ENCODE assay signal across 9 cellular contexts in genomic region chr14:104137297-104138097, GRCh38. TPM values are rescaled to one million over a fixed set of nuclear protein-coding genes. Genes with fewer than 3 reads are reported as not detected.
DNase-seq lines count a peak whose midpoint lies in the region; ATAC-seq, FAIRE-seq and TF ChIP-seq lines count a peak whose summit lies in the region.
"Had no signal": no experiment of that assay in that cellular context is flagged by ENCODE, and none has a peak within 500 bp of the region (broad histone marks: within the 10 kb centered on the region; RNA-seq: fewer than 3 reads in every experiment).

No MANE protein-coding gene starts in this region.

- no peak for TF ChIP-seq POLR2A in K562 (conservative IDR thresholded peaks at IDR 0.05)

- intact Hi-C loops in K562 (cut with micrococcal nuclease), result no loop called here

- H4K20me1 ChIP-seq in Karpas-422 (ENCODE audit: insufficient read depth, low read depth, low read length) (0 out of 2 replicates have a peak, but pooled peaks cover 10% of the 10 kb centered on the region), K562 (replicated peaks; ENCODE audit: control insufficient read depth, insufficient read depth, low read length) (no peaks in the 10 kb centered on the region)

- H3K4me3 ChIP-seq in Karpas-422 (ENCODE audit: low read length) (no peak overlapping the region), K562 (no peak overlapping the region), iPS-18a (ENCODE audit: low read length) (peak overlapping the region; percentile 78), small intestine (ENCODE audit: low read depth in 1 of 2, low read length in 2 of 2) (peak overlapping the region in 1 of 2 donors; percentile 38)

- POLR2A ChIA-PET in K562 (lab: Yijun Ruan, JAX), result no interaction called here

- TF ChIP-seq EP300 in K562 (IDR thresholded peaks at IDR 0.05; ENCODE audit: low read length), result no peak

- DNase-seq in DMS153 (lab: John Stamatoyannopoulos, UW) (peak; percentile 16), Karpas-422 (peak; percentile 84), T-helper 9 cell (peak; percentile 58), K562 (ENCODE audit: extremely low read depth in 1 of 4, low spot score in 3 of 4) (peak in 3 of 4 experiments; percentile 32 to 55 (median 53)), small intestine (peak; percentile 40)

- H3K27me3 ChIP-seq in Karpas-422 (ENCODE audit: low read length) (no peaks in the 10 kb centered on the region), K562 (ENCODE audit: control insufficient read depth in 2 of 2, insufficient read depth in 2 of 2, low read length in 2 of 2) (no peaks in the 10 kb centered on the region; a peak in 1 of 5 replicates), iPS-18a (ENCODE audit: control insufficient read depth, insufficient read depth, low read length) (peaks cover 33% of the 10 kb centered on the region), small intestine (ENCODE audit: control insufficient read depth in 2 of 2, insufficient read depth in 2 of 2, low read length in 2 of 2) (peaks cover 30 to 46% of the 10 kb centered on the region in 2 donors)

- H3K36me3 ChIP-seq in Karpas-422 (ENCODE audit: insufficient read depth, low read length) (no peaks in the 10 kb centered on the region), K562 (ENCODE audit: control insufficient read depth, insufficient read depth, low read length) (no peaks in the 10 kb centered on the region), iPS-18a (ENCODE audit: control insufficient read depth, low read depth, low read length) (no peaks in the 10 kb centered on the region), small intestine (ENCODE audit: control insufficient read depth in 2 of 2, insufficient read depth in 2 of 2, low read length in 2 of 2) (no peaks in the 10 kb centered on the region)

- CTCF ChIA-PET in K562 (lab: Yijun Ruan, JAX; ENCODE audit: low intra/inter-chr PET ratio), result interaction anchor here (0.7 kb wide), 1 partner anchor 14 kb away, joined by 3 read pairs; no protein-coding TSS in a partner anchor

- ATAC-seq in K562, result peak; percentile 79
- no peak for ATAC-seq in HG02610 (IDR thresholded peaks at IDR 0.05; ENCODE audit: unreplicated experiment)
- no peak for ATAC-seq in HG02973 (IDR thresholded peaks at IDR 0.05; ENCODE audit: unreplicated experiment)

- TF ChIP-seq RAD21 in K562 (CRISPR knock-in tag; conservative IDR thresholded peaks at IDR 0.05 in 1 of 2, IDR thresholded peaks at IDR 0.05 in 1 of 2), result peak; percentile 51 to 64

- H3K4me2 ChIP-seq in Karpas-422 (ENCODE audit: low read depth, low read length, poor library complexity, severe bottlenecking) (no peak overlapping the region), K562 (ENCODE audit: insufficient read depth, low read length) (no peak overlapping the region)

- H3K9me2 ChIP-seq in Karpas-422 (replicated peaks; ENCODE audit: insufficient read depth, low read length), result no peaks in the 10 kb centered on the region

- no peak overlapping the region for H3K9ac ChIP-seq in Karpas-422 (ENCODE audit: low read length)
- no peak overlapping the region for H3K9ac ChIP-seq in K562 (ENCODE audit: insufficient read depth in 1 of 2, low read depth in 2 of 2, low read length in 2 of 2)
- no peak overlapping the region for H3K9ac ChIP-seq in iPS-18a (ENCODE audit: low read length)

- no peaks in the 10 kb centered on the region for H3K9me1 ChIP-seq in K562 (ENCODE audit: control insufficient read depth, insufficient read depth, low read length)

- BruUV-seq in K562 (replicated peaks; lab: Mats Ljungman, UMichigan), result no TSS peak

- FAIRE-seq in K562 (lab: Jason Lieb, UNC) (no peak), small intestine (lab: Jason Lieb, UNC) (no peak)

- H3K79me2 ChIP-seq in Karpas-422 (ENCODE audit: low read length), result no peaks in the 10 kb centered on the region
- no peaks in the 10 kb centered on the region for H3K79me2 ChIP-seq in K562 (ENCODE audit: control insufficient read depth, insufficient read depth, low read length)

- H3K9me3 ChIP-seq in Karpas-422 (ENCODE audit: low read length) (no peaks in the 10 kb centered on the region), K562 (replicated peaks; ENCODE audit: control insufficient read depth, insufficient read depth, low read depth, low read length) (no peaks in the 10 kb centered on the region), iPS-18a (ENCODE audit: control insufficient read depth, low read depth, low read length) (no peaks in the 10 kb centered on the region), small intestine (ENCODE audit: control insufficient read depth, low read depth) (no peaks in the 10 kb centered on the region)

- no peaks in the 10 kb centered on the region for H3K4me1 ChIP-seq in Karpas-422 (ENCODE audit: low read length)
- H3K4me1 ChIP-seq in K562 (replicated peaks in 1 of 2; ENCODE audit: control insufficient read depth in 2 of 2, insufficient read depth in 2 of 2, low read length in 2 of 2), result 0 out of 5 replicates have a peak, but pooled peaks cover 0 to 7% of the 10 kb centered on the region in 2 experiments
- H3K4me1 ChIP-seq in iPS-18a (ENCODE audit: control insufficient read depth, low read depth, low read length), result peaks cover 26% of the 10 kb centered on the region
- peaks cover 0 to 3% of the 10 kb centered on the region in 2 donors for H3K4me1 ChIP-seq in small intestine (ENCODE audit: control insufficient read depth in 2 of 2, insufficient read depth in 1 of 2, low read depth in 1 of 2, low read length in 1 of 2)

- in situ Hi-C loops in K562 (cut with MboI), result no loop called here

- no peak overlapping the region for H3K27ac ChIP-seq in Karpas-422 (ENCODE audit: low read length)
- H3K27ac ChIP-seq in K562 (ENCODE audit: extremely low read depth, low read depth, low read length), result no peak overlapping the region
- no peak overlapping the region for H3K27ac ChIP-seq in iPS-18a (ENCODE audit: low read length)
- no peak overlapping the region for H3K27ac ChIP-seq in small intestine (ENCODE audit: low read depth in 1 of 2, low read length in 1 of 2)

- TF ChIP-seq CTCF in K562 (IDR thresholded peaks at IDR 0.05 in 2 of 3, conservative IDR thresholded peaks at IDR 0.05 in 1 of 3; ENCODE audit: insufficient read depth in 2 of 3, low read depth in 1 of 3, low read length in 3 of 3), result peak; percentile 31 to 66 (median 48); a peak in 4 of 6 replicates

- H2AFZ ChIP-seq in Karpas-422 (ENCODE audit: low read length) (no peak overlapping the region), K562 (ENCODE audit: low read depth, low read length) (no peak overlapping the region)

- 31% methylated on average over 30 of the region's 88 CpGs for WGBS in K562 (ENCODE audit: insufficient coverage, low coverage, missing lambda C conversion rate)
- 1 to 2% (median 1%) methylated on average over 64 to 88 of the region's 88 CpGs for WGBS in small intestine, 3 donors

TF ChIP-seq in K562, 482 proteins besides CTCF, POLR2A, EP300 and RAD21 (continues in another document):
- TF ChIP-seq SMC3 (conservative IDR thresholded peaks at IDR 0.05; ENCODE audit: insufficient read depth, low read depth, low read length), result 0 out of 2 replicates have a peak, but pooled peaks have one; percentile 30
- TF ChIP-seq STAG1 (CRISPR knock-in tag; IDR thresholded peaks at IDR 0.05; ENCODE audit: borderline replicate concordance), result peak; percentile 48; the same call in 1 of the 2 replicates
- no peak for TF ChIP-seq C11orf30 (IDR thresholded peaks at IDR 0.05; ENCODE audit: low read depth)
- 0 out of 2 replicates have a peak, but pooled peaks have one; percentile 14 for TF ChIP-seq EGR1 (conservative IDR thresholded peaks at IDR 0.05)
- no peak for TF ChIP-seq CREBBP (IDR thresholded peaks at IDR 0.05; ENCODE audit: low read depth, low read length)
- no peak for TF ChIP-seq CHCHD3 (CRISPR knock-in tag; IDR thresholded peaks at IDR 0.05)

RNA-seq across cellular contexts. Expression of gene KIF26A, which starts 0.9 kb away (rescaled TPM):
- total RNA-seq in Karpas-422 (2014; rRNA removed; shearing (Covaris generic); ENCODE audit: low replicate concordance), result not detected in 2 replicates
- not detected in 2 replicates for total RNA-seq in K562 (2011; cell fraction: chromatin; rRNA removed; ENCODE audit: low replicate concordance)
- not detected in 2 replicates for total RNA-seq in K562 (2011; cell fraction: nucleolus; rRNA removed)
- not detected in 2 replicates for total RNA-seq in K562 (2011; cell fraction: nucleoplasm; rRNA removed)
- total RNA-seq in K562 (2014; rRNA removed) (not detected in 2 replicates), K562 (2014; rRNA removed; fragmentation: Illumina TruSeq; extraction: Trizol) (not detected in 2 replicates), K562 (2015; rRNA removed; fragmentation: Illumina TruSeq; extraction: Trizol) (not detected in 2 replicates), K562 (2021) (0.02 and 0.04 TPM in 2 replicates)
- polyA plus RNA-seq in K562 (2011; rRNA removed) (not detected in 2 replicates), K562 (2014; fragmentation: Illumina TruSeq; extraction: Trizol) (not detected in 2 replicates), K562 (2014; fragmentation: Nextera tagmentation; extraction: Ambion mirVana) (not detected), K562 (2014; rRNA removed) (not detected in 2 replicates), small intestine (1 to 10 TPM in 1 of 3 donors, under 1 TPM in 1, not detected in 1; 0.27 to 4.8 TPM)
- 0.01 TPM in 1 of 2 replicates, not detected in the other for polyA plus RNA-seq in K562 (2011; cell fraction: cytosol; rRNA removed)
- polyA plus RNA-seq in K562 (2011; cell fraction: nucleus; rRNA removed), result not detected in 2 replicates
- not detected in 2 replicates for polyA plus RNA-seq in K562 (2012)
- polyA minus RNA-seq in K562 (2011; rRNA and poly(A)+ RNA removed), result not detected in 2 replicates
- 0.19 and 0.27 TPM in 2 replicates for polyA minus RNA-seq in K562 (2011; cell fraction: cytosol; rRNA and poly(A)+ RNA removed)
- under 0.01 TPM in 2 replicates for polyA minus RNA-seq in K562 (2011; cell fraction: nucleus; rRNA and poly(A)+ RNA removed)

RNA-seq across cellular contexts. Expression of gene ASPG, which starts 52.0 kb away (rescaled TPM):
- not detected in 2 replicates for total RNA-seq in Karpas-422 (2014; rRNA removed; shearing (Covaris generic); ENCODE audit: low replicate concordance)
- total RNA-seq in K562 (2011; cell fraction: chromatin; rRNA removed; ENCODE audit: low replicate concordance), result not detected in 2 replicates
- not detected in 2 replicates for total RNA-seq in K562 (2011; cell fraction: nucleolus; rRNA removed)
- total RNA-seq in K562 (2011; cell fraction: nucleoplasm; rRNA removed), result not detected in 2 replicates
- total RNA-seq in K562 (2014; rRNA removed) (not detected in 2 replicates), K562 (2014; rRNA removed; fragmentation: Illumina TruSeq; extraction: Trizol) (not detected in 2 replicates), K562 (2015; rRNA removed; fragmentation: Illumina TruSeq; extraction: Trizol) (not detected in 2 replicates), K562 (2021) (0.18 TPM in 1 of 2 replicates, not detected in the other)
- polyA plus RNA-seq in K562 (2011; rRNA removed) (not detected in 2 replicates), K562 (2014; fragmentation: Illumina TruSeq; extraction: Trizol) (not detected in 2 replicates), K562 (2014; fragmentation: Nextera tagmentation; extraction: Ambion mirVana) (not detected), K562 (2014; rRNA removed) (not detected in 2 replicates), small intestine (1 to 10 TPM in 2 of 3 donors, under 1 TPM in 1; 0.43 to 2.7 (median 1.9) TPM)
- polyA plus RNA-seq in K562 (2011; cell fraction: cytosol; rRNA removed), result not detected in 2 replicates
- not detected in 2 replicates for polyA plus RNA-seq in K562 (2011; cell fraction: nucleus; rRNA removed)
- not detected in 2 replicates for polyA plus RNA-seq in K562 (2012)
- polyA minus RNA-seq in K562 (2011; rRNA and poly(A)+ RNA removed), result not detected in 2 replicates
- not detected in 2 replicates for polyA minus RNA-seq in K562 (2011; cell fraction: cytosol; rRNA and poly(A)+ RNA removed)
- not detected in 2 replicates for polyA minus RNA-seq in K562 (2011; cell fraction: nucleus; rRNA and poly(A)+ RNA removed)
- total RNA-seq: T-helper 2 cell treated with Interferon-gamma antibody and Interleukin-4, amounts not matched to agents 100 ng/mL and 5 ng/mL, for 36 hours had no signal

Comparison
In these comparisons a context has a peak if more than half of its experiments do, and no peak if none do; other contexts are left out.
1. DNase-seq: peak in every context shown above with its lines; median percentile 84 in Karpas-422; 58 in T-helper 9 cell; 53 in K562; 40 in small intestine; 16 in DMS153.